ENCODE assay signal across 27 cellular contexts in the genomic region with DNA sequence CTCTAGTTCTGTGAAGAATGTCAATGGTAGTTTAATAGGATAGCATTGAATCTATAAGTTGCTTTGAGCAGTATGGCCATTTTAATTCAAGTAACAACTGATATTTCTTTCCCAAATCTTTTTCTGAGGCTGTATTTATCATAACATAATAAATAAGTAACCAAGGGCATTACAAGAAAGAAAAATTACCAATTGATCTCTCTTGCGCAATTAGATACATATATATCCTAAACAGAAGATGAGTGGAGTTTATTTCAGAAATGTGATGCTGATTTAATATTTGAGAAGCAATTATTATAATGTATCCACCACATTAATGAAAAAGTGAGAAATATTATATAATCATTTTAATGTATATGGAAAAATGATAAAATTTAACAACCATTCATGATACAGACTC.
"Had no signal": no experiment of that assay in that cellular context is flagged by ENCODE, and none has a peak within 500 bp of the region (broad histone marks: within the 10 kb centered on the region; RNA-seq: fewer than 3 reads in every experiment).

No MANE protein-coding gene starts in this region.

- H3K27me3 ChIP-seq: stomach, suprapubic skin, testis, thyroid gland, tibial artery, tibial nerve, transverse colon, upper lobe of left lung, upper lobe of right lung, uterus, vagina had no signal

- DNase-seq: stimulated activated CD4-positive, alpha-beta T cell treated with anti-CD3 and anti-CD28 coated beads, Interleukin-2, amount 100 ng/mL, for 48 hours; stimulated activated CD4-positive, alpha-beta T cell treated with anti-CD3 and anti-CD28 coated beads, Interleukin-4, amount 100 ng/mL, for 1 hour; stimulated activated CD4-positive, alpha-beta T cell treated with anti-CD3 and anti-CD28 coated beads, Interleukin-4, amount 100 ng/mL, for 24 hours; stimulated activated CD4-positive, alpha-beta T cell treated with anti-CD3 and anti-CD28 coated beads, Interleukin-4, amount 100 ng/mL, for 4 hours; stimulated activated CD8-positive, alpha-beta memory T cell treated with anti-CD3 and anti-CD28 coated beads, Interleukin-4, amount 100 ng/mL, for 48 hours; stimulated activated naive B cell treated with anti-CD40 and anti-IgM and Interleukin-4, amounts not matched to agents 10 μg/mL and 1 μg/mL and 100 μg/mL, for 72 hours; stimulated activated naive CD4-positive, alpha-beta T cell; stimulated activated naive CD4-positive, alpha-beta T cell treated with Interleukin-2 at 50 U/mL for 16 hours; stimulated activated naive CD8-positive, alpha-beta T cell treated with anti-CD3 and anti-CD28 coated beads, Interleukin-15, amount 100 ng/mL, for 72 hours; stimulated activated naive CD8-positive, alpha-beta T cell treated with anti-CD3 and anti-CD28 coated beads, Interleukin-15, Interleukin-2, amounts not matched to agents 100 U/mL and 50 U/mL, for 24 hours; stomach; substantia nigra; testis; thyroid gland; tibial artery; transverse colon; trophoblast cell; upper lobe of left lung; upper lobe of right lung; uterus had no signal

- H3K9me3 ChIP-seq: testis, thoracic aorta, thyroid gland, transverse colon, uterus, vagina had no signal

- H3K4me1 ChIP-seq: stomach, suprapubic skin, testis, thyroid gland, tibial artery, tibial nerve, transverse colon, upper lobe of left lung, upper lobe of right lung, uterus, vagina had no signal

- FAIRE-seq: urothelium cell line had no signal

- H3K27ac ChIP-seq: stomach, suprapubic skin, testis, thoracic aorta, thyroid gland, tibial artery, tibial nerve, transverse colon, upper lobe of left lung, upper lobe of right lung, uterus, vagina had no signal

- ATAC-seq: stimulated activated effector memory CD8-positive, alpha-beta T cell treated with anti-CD3 and anti-CD28 coated beads, Interleukin-12 subunit alpha, Interleukin-12 subunit beta, amount 100 ng/mL, for 72 hours; stimulated activated memory B cell treated with anti-CD40 and anti-IgM and Interleukin-4, amounts not matched to agents 10 μg/mL and 1 μg/mL and 100 μg/mL, for 72 hours; stimulated activated naive B cell treated with anti-CD40 and anti-IgM and Interleukin-4, amounts not matched to agents 10 μg/mL and 1 μg/mL and 100 μg/mL, for 72 hours; stimulated activated naive CD8-positive, alpha-beta T cell treated with anti-CD3 and anti-CD28 coated beads, Interleukin-15, amount 100 ng/mL, for 72 hours; stimulated activated naive CD8-positive, alpha-beta T cell treated with anti-CD3 and anti-CD28 coated beads, Interleukin-15, Interleukin-2, amounts not matched to agents 100 U/mL and 50 U/mL, for 24 hours; upper lobe of right lung had no signal

- H3K4me3 ChIP-seq: stomach, suprapubic skin, testis, thoracic aorta, thyroid gland, tibial artery, tibial nerve, transverse colon, upper lobe of left lung, upper lobe of right lung, uterus, vagina had no signal

- H3K36me3 ChIP-seq: stomach, suprapubic skin, thoracic aorta, thyroid gland, tibial artery, tibial nerve, transverse colon, upper lobe of left lung, upper lobe of right lung, uterus, vagina had no signal
